ENCODE assay signal across 23 cellular contexts in genomic region chr7:157775560-157776332, GRCh38.
DNase-seq lines count a peak whose midpoint lies in the region; ATAC-seq, FAIRE-seq and TF ChIP-seq lines count a peak whose summit lies in the region.
"Had no signal": no experiment of that assay in that cellular context is flagged by ENCODE, and none has a peak within 500 bp of the region (broad histone marks: within the 10 kb centered on the region; RNA-seq: fewer than 3 reads in every experiment).

No MANE protein-coding gene starts in this region.

- H3K27ac Mint-ChIP-seq in natural killer cell treated with Interleukin-12 subunit alpha and Interleukin-12 subunit beta and Interleukin-15 and Interleukin-18, amount 100 ng/mL, for 72 hours = no peak overlapping the region
- H3K27ac Mint-ChIP-seq in natural killer cell = no peak overlapping the region
- H3K27ac Mint-ChIP-seq in stimulated activated effector memory CD8-positive, alpha-beta T cell treated with anti-CD3 and anti-CD28 coated beads, Interleukin-12 subunit alpha, Interleukin-12 subunit beta, amount 100 ng/mL, for 72 hours = no peak overlapping the region
- H3K27ac Mint-ChIP-seq: CD4-positive, alpha-beta T cell had no signal

- H4K20me1 ChIP-seq in K562 (replicated peaks; ENCODE audit: control insufficient read depth, insufficient read depth, low read length) = peaks cover 12% of the 10 kb centered on the region

- peaks cover 7% of the 10 kb centered on the region for H3K9me3 Mint-ChIP-seq in natural killer cell treated with Interleukin-12 subunit alpha and Interleukin-12 subunit beta and Interleukin-15 and Interleukin-18, amount 100 ng/mL, for 72 hours
- H3K9me3 Mint-ChIP-seq in natural killer cell = peaks cover 4 to 7% of the 10 kb centered on the region in 2 donors
- H3K9me3 Mint-ChIP-seq in stimulated activated effector memory CD8-positive, alpha-beta T cell treated with anti-CD3 and anti-CD28 coated beads, Interleukin-12 subunit alpha, Interleukin-12 subunit beta, amount 100 ng/mL, for 72 hours = peaks cover 10% of the 10 kb centered on the region

- no peak overlapping the region for H3K27ac ChIP-seq in K562 (ENCODE audit: extremely low read depth, low read depth, low read length)
- H3K27ac ChIP-seq: BLaER1, RWPE1 had no signal

- no peak overlapping the region for H3K4me3 ChIP-seq in K562
- H3K4me3 ChIP-seq: BLaER1, MG63 had no signal

- H3K27me3 Mint-ChIP-seq in natural killer cell treated with Interleukin-12 subunit alpha and Interleukin-12 subunit beta and Interleukin-15 and Interleukin-18, amount 100 ng/mL, for 72 hours = peaks cover 10 to 26% of the 10 kb centered on the region in 2 donors
- peaks cover 10 to 12% of the 10 kb centered on the region in 2 donors for H3K27me3 Mint-ChIP-seq in natural killer cell (ENCODE audit: low read depth in 2 of 2)

- ATAC-seq in natural killer cell treated with Interleukin-12 subunit alpha and Interleukin-12 subunit beta and Interleukin-15 and Interleukin-18, amount 100 ng/mL, for 72 hours = peak; percentile 28 to 40
- no peak for ATAC-seq in natural killer cell
- peak; percentile 44 for ATAC-seq in K562
- ATAC-seq in stimulated activated effector memory CD8-positive, alpha-beta T cell treated with anti-CD3 and anti-CD28 coated beads, Interleukin-12 subunit alpha, Interleukin-12 subunit beta, amount 100 ng/mL, for 72 hours = peak; percentile 17
- no peak for ATAC-seq in GM18519 (IDR thresholded peaks at IDR 0.05; ENCODE audit: low FRiP score, unreplicated experiment)
- ATAC-seq in GM19455 (IDR thresholded peaks at IDR 0.05; ENCODE audit: unreplicated experiment) = no peak
- ATAC-seq in GM18858 (IDR thresholded peaks at IDR 0.05; ENCODE audit: unreplicated experiment) = no peak
- ATAC-seq: PC-3 had no signal

- peaks cover 35 to 82% of the 10 kb centered on the region in 2 experiments; a peak in 4 of 5 replicates for H3K27me3 ChIP-seq in K562 (ENCODE audit: control insufficient read depth in 2 of 2, insufficient read depth in 2 of 2, low read length in 2 of 2)
- H3K27me3 ChIP-seq: MG63 had no signal

- no TSS peak for BruUV-seq in K562 (replicated peaks; lab: Mats Ljungman, UMichigan)

- TF ChIP-seq CTCF in natural killer cell (IDR thresholded peaks at IDR 0.05) (no peak), K562 (IDR thresholded peaks at IDR 0.05 in 2 of 3, conservative IDR thresholded peaks at IDR 0.05 in 1 of 3; ENCODE audit: insufficient read depth in 2 of 3, low read depth in 1 of 3, low read length in 3 of 3) (no peak)

- H3K4me3 Mint-ChIP-seq in natural killer cell treated with Interleukin-12 subunit alpha and Interleukin-12 subunit beta and Interleukin-15 and Interleukin-18, amount 100 ng/mL, for 72 hours = no peak overlapping the region
- H3K4me3 Mint-ChIP-seq in natural killer cell = no peak overlapping the region
- H3K4me3 Mint-ChIP-seq in stimulated activated effector memory CD8-positive, alpha-beta T cell treated with anti-CD3 and anti-CD28 coated beads, Interleukin-12 subunit alpha, Interleukin-12 subunit beta, amount 100 ng/mL, for 72 hours = no peak overlapping the region
- H3K4me3 Mint-ChIP-seq: CD4-positive, alpha-beta T cell had no signal

- POLR2A ChIA-PET in K562 (lab: Yijun Ruan, JAX) = no interaction called here

- no peaks in the 10 kb centered on the region for H3K79me2 ChIP-seq in K562 (ENCODE audit: control insufficient read depth, insufficient read depth, low read length)

- peaks cover 2 to 5% of the 10 kb centered on the region in 2 donors for H3K4me1 Mint-ChIP-seq in natural killer cell treated with Interleukin-12 subunit alpha and Interleukin-12 subunit beta and Interleukin-15 and Interleukin-18, amount 100 ng/mL, for 72 hours (ENCODE audit: low read depth in 2 of 2)
- no peaks in the 10 kb centered on the region for H3K4me1 Mint-ChIP-seq in natural killer cell
- H3K4me1 Mint-ChIP-seq in stimulated activated effector memory CD8-positive, alpha-beta T cell treated with anti-CD3 and anti-CD28 coated beads, Interleukin-12 subunit alpha, Interleukin-12 subunit beta, amount 100 ng/mL, for 72 hours = no peaks in the 10 kb centered on the region

- H2AFZ ChIP-seq in K562 (ENCODE audit: low read depth, low read length) = no peak overlapping the region

- H3K9me1 ChIP-seq in K562 (ENCODE audit: control insufficient read depth, insufficient read depth, low read length) = no peaks in the 10 kb centered on the region

- no peaks in the 10 kb centered on the region for H3K36me3 ChIP-seq in K562 (ENCODE audit: control insufficient read depth, insufficient read depth, low read length)
- H3K36me3 ChIP-seq: BLaER1, MG63 had no signal

- H3K4me1 ChIP-seq in K562 (replicated peaks in 1 of 2; ENCODE audit: control insufficient read depth in 2 of 2, insufficient read depth in 2 of 2, low read length in 2 of 2) = peaks cover 0 to 9% of the 10 kb centered on the region in 2 experiments; a peak in 1 of 5 replicates
- H3K4me1 ChIP-seq: BLaER1 had no signal

- no peaks in the 10 kb centered on the region for H3K9me3 ChIP-seq in K562 (replicated peaks; ENCODE audit: control insufficient read depth, insufficient read depth, low read depth, low read length)
- H3K9me3 ChIP-seq: MG63 had no signal

- TF ChIP-seq POLR2A in K562 (conservative IDR thresholded peaks at IDR 0.05) = no peak

- CTCF ChIA-PET in K562 (lab: Yijun Ruan, JAX; ENCODE audit: low intra/inter-chr PET ratio) = no interaction called here

- in situ Hi-C loops in K562 (cut with MboI) = no loop called here

- H3K9ac ChIP-seq in K562 (ENCODE audit: insufficient read depth in 1 of 2, low read depth in 2 of 2, low read length in 2 of 2) = no peak overlapping the region
- H3K9ac ChIP-seq: BLaER1 had no signal

- TF ChIP-seq RAD21 in K562 (CRISPR knock-in tag; conservative IDR thresholded peaks at IDR 0.05 in 1 of 2, IDR thresholded peaks at IDR 0.05 in 1 of 2) = no peak

- intact Hi-C loops in natural killer cell (cut with micrococcal nuclease) (no loop called here), K562 (cut with micrococcal nuclease) (no loop called here)

- FAIRE-seq in K562 (lab: Jason Lieb, UNC) = no peak

- WGBS in K562 (ENCODE audit: insufficient coverage, low coverage, missing lambda C conversion rate) = under 1% methylated on average over 22 of the region's 25 CpGs

- no peak for DNase-seq in natural killer cell treated with Interleukin-12 subunit alpha and Interleukin-12 subunit beta and Interleukin-15 and Interleukin-18, amount 100 ng/mL, for 72 hours (ENCODE audit: low spot score)
- DNase-seq in natural killer cell = no peak
- DNase-seq in K562 (ENCODE audit: extremely low read depth in 1 of 4, low spot score in 3 of 4) = no peak
- no peak for DNase-seq in stimulated activated effector memory CD8-positive, alpha-beta T cell treated with anti-CD3 and anti-CD28 coated beads, Interleukin-12 subunit alpha, Interleukin-12 subunit beta, amount 100 ng/mL, for 72 hours (ENCODE audit: low spot score in 2 of 2)
- DNase-seq: CD4-positive, alpha-beta T cell; COR-L47; DMS 273 treated with DMSO at 0.1 percent for 48 hours; DMS79 treated with DMSO at 0.1 percent for 48 hours; GOT3; HCEC 1CT; MG63; NCI-H1048; NCI-H1417 treated with DMSO at 0.1 percent for 48 hours; NCI-H187; NCI-H446 treated with DMSO at 0.1 percent for 48 hours; NCI-H526 treated with DMSO at 0.1 percent for 48 hours; PC-3; SIG-M5 had no signal

- TF ChIP-seq EP300 in K562 (IDR thresholded peaks at IDR 0.05; ENCODE audit: low read length) = no peak

- H3K4me2 ChIP-seq in K562 (ENCODE audit: insufficient read depth, low read length) = no peak overlapping the region
- H3K4me2 ChIP-seq: BLaER1 had no signal

- peaks cover 11% of the 10 kb centered on the region for H3K36me3 Mint-ChIP-seq in natural killer cell treated with Interleukin-12 subunit alpha and Interleukin-12 subunit beta and Interleukin-15 and Interleukin-18, amount 100 ng/mL, for 72 hours
- H3K36me3 Mint-ChIP-seq in natural killer cell = no peaks in the 10 kb centered on the region
- H3K36me3 Mint-ChIP-seq in stimulated activated effector memory CD8-positive, alpha-beta T cell treated with anti-CD3 and anti-CD28 coated beads, Interleukin-12 subunit alpha, Interleukin-12 subunit beta, amount 100 ng/mL, for 72 hours = no peaks in the 10 kb centered on the region

TF ChIP-seq in K562, 482 proteins besides CTCF, POLR2A, EP300 and RAD21 (continues in another document):
- TF ChIP-seq GTF3C2 (IDR thresholded peaks at IDR 0.05; ENCODE audit: borderline replicate concordance, extremely low read depth, insufficient read length) (no peak), ZC3H11A (IDR thresholded peaks at IDR 0.05; ENCODE audit: low read depth, low read length) (no peak), FIP1L1 (IDR thresholded peaks at IDR 0.05; ENCODE audit: low read depth, low read length, poor library complexity, severe bottlenecking) (no peak), XRCC3 (IDR thresholded peaks at IDR 0.05) (no peak), TOE1 (IDR thresholded peaks at IDR 0.05; ENCODE audit: borderline replicate concordance) (no peak), TOE1 (CRISPR knock-in tag; IDR thresholded peaks at IDR 0.05; ENCODE audit: borderline replicate concordance, low read depth) (no peak)

Comparison
In these comparisons a context has a peak if more than half of its experiments do, and no peak if none do; other contexts are left out.
1. ATAC-seq: peak in natural killer cell treated with Interleukin-12 subunit alpha and Interleukin-12 subunit beta and Interleukin-15 and Interleukin-18, amount 100 ng/mL, for 72 hours (2 of 2), K562 (single experiment) and stimulated activated effector memory CD8-positive, alpha-beta T cell treated with anti-CD3 and anti-CD28 coated beads, Interleukin-12 subunit alpha, Interleukin-12 subunit beta, amount 100 ng/mL, for 72 hours (single experiment); none in natural killer cell (0 of 3), GM18519 (single experiment), GM19455 (single experiment) and GM18858 (single experiment).